9 cellular contexts compared by ENCODE assay signal in the genomic region with DNA sequence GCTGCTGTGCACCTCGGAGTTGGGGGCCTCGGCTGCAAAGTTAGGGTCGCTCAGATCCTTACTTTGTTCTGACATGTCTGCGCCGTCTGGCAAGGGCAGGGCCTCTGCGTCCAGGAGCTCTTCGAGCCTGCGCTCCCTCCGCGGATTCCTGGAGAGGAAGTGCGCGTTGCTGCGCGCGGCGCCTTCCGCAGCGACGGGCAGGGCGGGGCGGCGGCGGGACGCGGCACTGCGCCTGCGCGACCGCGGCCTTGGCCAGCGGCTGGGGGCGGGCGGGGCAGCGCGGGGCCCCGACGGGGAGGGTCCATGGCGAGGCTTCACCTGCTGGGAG. TPM values are rescaled to one million over a fixed set of nuclear protein-coding genes. Genes with fewer than 3 reads are reported as not detected.
DNase-seq lines count a peak whose midpoint lies in the region; ATAC-seq, FAIRE-seq and TF ChIP-seq lines count a peak whose summit lies in the region.
"Had no signal": no experiment of that assay in that cellular context is flagged by ENCODE, and none has a peak within 500 bp of the region (broad histone marks: within the 10 kb centered on the region; RNA-seq: fewer than 3 reads in every experiment).

Gene NDN, minus strand, starts transcription at position 163 of the 328 bp plus-strand sequence. Its CDS starts 88 bp downstream, at position 75.

- peak within 1 kb of the TSS; percentile 60 to 74 for H3K4me3 ChIP-seq in stomach smooth muscle (ENCODE audit: low read length in 2 of 2)

- no peak for TF ChIP-seq POLR2A in GM12892 (IDR thresholded peaks at IDR 0.05; ENCODE audit: low read depth, low read length)

- no peak within 1 kb of the TSS for H3K27ac Mint-ChIP-seq in chondrocyte (ENCODE audit: unreplicated experiment)
- H3K27ac Mint-ChIP-seq: CD4-positive, CD25-positive, alpha-beta regulatory T cell had no signal

- H3K36me3 ChIP-seq in stomach smooth muscle (ENCODE audit: control insufficient read depth in 2 of 2, insufficient read depth in 2 of 2, low read length in 2 of 2), result no peaks in the 10 kb centered on the region

- H3K27me3 Mint-ChIP-seq in chondrocyte (ENCODE audit: low read depth), result no peaks in the 10 kb centered on the region
- H3K27me3 Mint-ChIP-seq: CD4-positive, CD25-positive, alpha-beta regulatory T cell had no signal

- peaks cover 16% of the 10 kb centered on the region for H3K9me3 Mint-ChIP-seq in chondrocyte (ENCODE audit: low read depth)

- H3K4me1 ChIP-seq in stomach smooth muscle (ENCODE audit: control insufficient read depth, insufficient read depth, low read length), result peaks cover 9% of the 10 kb centered on the region

- H3K4me3 Mint-ChIP-seq in chondrocyte (ENCODE audit: unreplicated experiment), result peak within 1 kb of the TSS; percentile 71
- H3K4me3 Mint-ChIP-seq: CD4-positive, CD25-positive, alpha-beta regulatory T cell had no signal

- H3K9me3 ChIP-seq in stomach smooth muscle (ENCODE audit: control insufficient read depth in 2 of 2, low read length in 2 of 2), result no peaks in the 10 kb centered on the region

- FAIRE-seq in GM12892 (lab: Jason Lieb, UNC), result no peak

- no peak for TF ChIP-seq CTCF in chondrocyte (IDR thresholded peaks at IDR 0.05)

- ATAC-seq in HG03457 (IDR thresholded peaks at IDR 0.05; ENCODE audit: unreplicated experiment), result no peak

- DNase-seq in NCI-H82 (lab: John Stamatoyannopoulos, UW), result peak; percentile 68
- no peak for DNase-seq in NCI-H82 treated with DMSO at 0.1 percent for 48 hours (lab: John Stamatoyannopoulos, UW; ENCODE audit: unreplicated experiment)
- DNase-seq in chondrocyte (ENCODE audit: low spot score), result no peak
- DNase-seq in kidney tubule cell (ENCODE audit: low spot score), result peak; percentile 57
- no peak for DNase-seq in CD1c-positive myeloid dendritic cell (ENCODE audit: extremely low spot score)
- DNase-seq in GM12892 (ENCODE audit: insufficient read length), result no peak
- DNase-seq: CD4-positive, CD25-positive, alpha-beta regulatory T cell had no signal

- H3K27me3 ChIP-seq in stomach smooth muscle (ENCODE audit: control insufficient read depth in 1 of 2, insufficient read depth in 2 of 2, low read length in 2 of 2), result no peaks in the 10 kb centered on the region

- H3K27ac ChIP-seq in stomach smooth muscle (ENCODE audit: low read length), result no peak within 1 kb of the TSS

- H3K36me3 Mint-ChIP-seq in chondrocyte (ENCODE audit: low read depth), result no peaks in the 10 kb centered on the region
- H3K36me3 Mint-ChIP-seq: CD4-positive, CD25-positive, alpha-beta regulatory T cell had no signal

- peak within 1 kb of the TSS; percentile 36 to 42 for H3K9ac ChIP-seq in stomach smooth muscle (ENCODE audit: low read length in 2 of 2)

- H3K4me1 Mint-ChIP-seq in chondrocyte (ENCODE audit: low read depth), result peaks cover 4% of the 10 kb centered on the region

RNA-seq across cellular contexts. Expression of gene NDN, which starts in this region (rescaled TPM):
- total RNA-seq in chondrocyte, result 44.3 to 50.4 TPM (median 44.5 TPM) in 3 replicates
- not detected for polyA plus RNA-seq in GM12892 (2012; ENCODE audit: missing spikeins)
- total RNA-seq: CD4-positive, CD25-positive, alpha-beta regulatory T cell had no signal

Comparison
In these comparisons a context has a peak if more than half of its experiments do, and no peak if none do; other contexts are left out.
1. DNase-seq: peak in NCI-H82 (single experiment) and kidney tubule cell (single experiment); none in NCI-H82 treated with DMSO at 0.1 percent for 48 hours (single experiment), chondrocyte (single experiment), CD1c-positive myeloid dendritic cell (single experiment) and GM12892 (single experiment).